ENCODE assay signal across 1 cellular context in the genomic region with DNA sequence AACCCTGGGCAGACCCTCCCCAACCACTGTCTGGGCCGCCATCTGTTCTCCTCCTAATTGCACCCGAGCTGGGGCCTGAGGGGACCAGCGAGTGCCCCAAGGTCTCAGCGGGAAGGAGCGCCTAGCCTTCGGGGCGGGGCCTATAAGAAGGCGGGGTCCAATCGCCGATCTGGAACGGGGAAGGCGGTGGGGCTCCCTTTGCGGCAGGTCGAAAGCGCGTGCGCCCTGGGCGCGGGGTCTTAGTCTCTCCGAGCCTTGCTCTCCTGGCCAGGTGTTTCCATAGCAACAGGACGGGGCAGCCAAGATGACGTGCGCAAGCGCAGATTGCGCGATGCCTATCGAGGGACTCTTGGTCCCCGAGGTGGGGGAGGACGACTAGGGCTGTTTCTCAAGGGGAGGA.
TF ChIP-seq lines count a peak whose summit lies in the region.

No MANE protein-coding gene starts in this region.

TF ChIP-seq in K562, 482 proteins besides CTCF, POLR2A, EP300 and RAD21 (continued from another document and continues in another):
- TF ChIP-seq, protein P1, sequence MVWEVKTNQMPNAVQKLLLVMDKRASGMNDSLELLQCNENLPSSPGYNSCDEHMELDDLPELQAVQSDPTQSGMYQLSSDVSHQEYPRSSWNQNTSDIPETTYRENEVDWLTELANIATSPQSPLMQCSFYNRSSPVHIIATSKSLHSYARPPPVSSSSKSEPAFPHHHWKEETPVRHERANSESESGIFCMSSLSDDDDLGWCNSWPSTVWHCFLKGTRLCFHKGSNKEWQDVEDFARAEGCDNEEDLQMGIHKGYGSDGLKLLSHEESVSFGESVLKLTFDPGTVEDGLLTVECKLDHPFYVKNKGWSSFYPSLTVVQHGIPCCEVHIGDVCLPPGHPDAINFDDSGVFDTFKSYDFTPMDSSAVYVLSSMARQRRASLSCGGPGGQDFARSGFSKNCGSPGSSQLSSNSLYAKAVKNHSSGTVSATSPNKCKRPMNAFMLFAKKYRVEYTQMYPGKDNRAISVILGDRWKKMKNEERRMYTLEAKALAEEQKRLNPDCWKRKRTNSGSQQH (CRISPR knock-in tag; IDR thresholded peaks at IDR 0.05), result no peak
- TF ChIP-seq ELF2 (CRISPR knock-in tag; IDR thresholded peaks at IDR 0.05) (no peak), SREBF2 (CRISPR knock-in tag; IDR thresholded peaks at IDR 0.05) (no peak), CSDE1 (IDR thresholded peaks at IDR 0.05) (peak in 1 of 2 experiments; percentile 84; a peak in 2 of 4 replicates), SMAD4 (CRISPR knock-in tag; conservative IDR thresholded peaks at IDR 0.05) (no peak), MXI1 (IDR thresholded peaks at IDR 0.05; ENCODE audit: low read depth, low read length) (0 out of 2 replicates have a peak, but pooled peaks have one; percentile 33), CCNT2 (IDR thresholded peaks at IDR 0.05; ENCODE audit: borderline replicate concordance, extremely low read depth, insufficient read length, low read depth, low read length) (no peak), DPF2 (IDR thresholded peaks at IDR 0.05) (0 out of 2 replicates have a peak, but pooled peaks have one; percentile 17), CREM (IDR thresholded peaks at IDR 0.05; ENCODE audit: low read depth) (0 out of 2 replicates have a peak, but pooled peaks have one; percentile 29), PHB2 (IDR thresholded peaks at IDR 0.05; ENCODE audit: low read depth) (no peak), POLR2AphosphoS5 (IDR thresholded peaks at IDR 0.05; ENCODE audit: control insufficient read depth, insufficient read depth, low read depth, low read length) (no peak), NFYB (IDR thresholded peaks at IDR 0.05; ENCODE audit: extremely low read depth, insufficient read length) (no peak), FOXJ2 (tag; IDR thresholded peaks at IDR 0.05) (no peak), ZNF696 (CRISPR knock-in tag; conservative IDR thresholded peaks at IDR 0.05) (no peak), EGR1 (conservative IDR thresholded peaks at IDR 0.05) (no peak), HNRNPUL1 (IDR thresholded peaks at IDR 0.05; ENCODE audit: low read length) (no peak), SLC30A9 (CRISPR knock-in tag; IDR thresholded peaks at IDR 0.05) (no peak), EHMT2 (IDR thresholded peaks at IDR 0.05) (no peak), SMAD3 (CRISPR knock-in tag; conservative IDR thresholded peaks at IDR 0.05) (no peak), ZFP36 (IDR thresholded peaks at IDR 0.05; ENCODE audit: low read depth, low read length, partially characterized antibody) (no peak), POLR2G (IDR thresholded peaks at IDR 0.05; ENCODE audit: low read depth, low read length) (peak; percentile 54; the same call in 1 of the 2 replicates), SMAD1 (IDR thresholded peaks at IDR 0.05; ENCODE audit: low read depth, low read length, partially characterized antibody) (no peak), TCFL5 (CRISPR knock-in tag; conservative IDR thresholded peaks at IDR 0.05) (no peak), ESRRA (IDR thresholded peaks at IDR 0.05; ENCODE audit: borderline replicate concordance, low read depth) (no peak), RNF2 (IDR thresholded peaks at IDR 0.05) (no peak), ZBED1 (IDR thresholded peaks at IDR 0.05) (no peak), RFX1 (IDR thresholded peaks at IDR 0.05) (peak; percentile 97), ZNF224 (CRISPR knock-in tag; IDR thresholded peaks at IDR 0.05) (no peak)
- TF ChIP-seq, protein P2, sequence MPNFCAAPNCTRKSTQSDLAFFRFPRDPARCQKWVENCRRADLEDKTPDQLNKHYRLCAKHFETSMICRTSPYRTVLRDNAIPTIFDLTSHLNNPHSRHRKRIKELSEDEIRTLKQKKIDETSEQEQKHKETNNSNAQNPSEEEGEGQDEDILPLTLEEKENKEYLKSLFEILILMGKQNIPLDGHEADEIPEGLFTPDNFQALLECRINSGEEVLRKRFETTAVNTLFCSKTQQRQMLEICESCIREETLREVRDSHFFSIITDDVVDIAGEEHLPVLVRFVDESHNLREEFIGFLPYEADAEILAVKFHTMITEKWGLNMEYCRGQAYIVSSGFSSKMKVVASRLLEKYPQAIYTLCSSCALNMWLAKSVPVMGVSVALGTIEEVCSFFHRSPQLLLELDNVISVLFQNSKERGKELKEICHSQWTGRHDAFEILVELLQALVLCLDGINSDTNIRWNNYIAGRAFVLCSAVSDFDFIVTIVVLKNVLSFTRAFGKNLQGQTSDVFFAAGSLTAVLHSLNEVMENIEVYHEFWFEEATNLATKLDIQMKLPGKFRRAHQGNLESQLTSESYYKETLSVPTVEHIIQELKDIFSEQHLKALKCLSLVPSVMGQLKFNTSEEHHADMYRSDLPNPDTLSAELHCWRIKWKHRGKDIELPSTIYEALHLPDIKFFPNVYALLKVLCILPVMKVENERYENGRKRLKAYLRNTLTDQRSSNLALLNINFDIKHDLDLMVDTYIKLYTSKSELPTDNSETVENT (CRISPR knock-in tag; IDR thresholded peaks at IDR 0.05), result no peak
- TF ChIP-seq, protein P3, sequence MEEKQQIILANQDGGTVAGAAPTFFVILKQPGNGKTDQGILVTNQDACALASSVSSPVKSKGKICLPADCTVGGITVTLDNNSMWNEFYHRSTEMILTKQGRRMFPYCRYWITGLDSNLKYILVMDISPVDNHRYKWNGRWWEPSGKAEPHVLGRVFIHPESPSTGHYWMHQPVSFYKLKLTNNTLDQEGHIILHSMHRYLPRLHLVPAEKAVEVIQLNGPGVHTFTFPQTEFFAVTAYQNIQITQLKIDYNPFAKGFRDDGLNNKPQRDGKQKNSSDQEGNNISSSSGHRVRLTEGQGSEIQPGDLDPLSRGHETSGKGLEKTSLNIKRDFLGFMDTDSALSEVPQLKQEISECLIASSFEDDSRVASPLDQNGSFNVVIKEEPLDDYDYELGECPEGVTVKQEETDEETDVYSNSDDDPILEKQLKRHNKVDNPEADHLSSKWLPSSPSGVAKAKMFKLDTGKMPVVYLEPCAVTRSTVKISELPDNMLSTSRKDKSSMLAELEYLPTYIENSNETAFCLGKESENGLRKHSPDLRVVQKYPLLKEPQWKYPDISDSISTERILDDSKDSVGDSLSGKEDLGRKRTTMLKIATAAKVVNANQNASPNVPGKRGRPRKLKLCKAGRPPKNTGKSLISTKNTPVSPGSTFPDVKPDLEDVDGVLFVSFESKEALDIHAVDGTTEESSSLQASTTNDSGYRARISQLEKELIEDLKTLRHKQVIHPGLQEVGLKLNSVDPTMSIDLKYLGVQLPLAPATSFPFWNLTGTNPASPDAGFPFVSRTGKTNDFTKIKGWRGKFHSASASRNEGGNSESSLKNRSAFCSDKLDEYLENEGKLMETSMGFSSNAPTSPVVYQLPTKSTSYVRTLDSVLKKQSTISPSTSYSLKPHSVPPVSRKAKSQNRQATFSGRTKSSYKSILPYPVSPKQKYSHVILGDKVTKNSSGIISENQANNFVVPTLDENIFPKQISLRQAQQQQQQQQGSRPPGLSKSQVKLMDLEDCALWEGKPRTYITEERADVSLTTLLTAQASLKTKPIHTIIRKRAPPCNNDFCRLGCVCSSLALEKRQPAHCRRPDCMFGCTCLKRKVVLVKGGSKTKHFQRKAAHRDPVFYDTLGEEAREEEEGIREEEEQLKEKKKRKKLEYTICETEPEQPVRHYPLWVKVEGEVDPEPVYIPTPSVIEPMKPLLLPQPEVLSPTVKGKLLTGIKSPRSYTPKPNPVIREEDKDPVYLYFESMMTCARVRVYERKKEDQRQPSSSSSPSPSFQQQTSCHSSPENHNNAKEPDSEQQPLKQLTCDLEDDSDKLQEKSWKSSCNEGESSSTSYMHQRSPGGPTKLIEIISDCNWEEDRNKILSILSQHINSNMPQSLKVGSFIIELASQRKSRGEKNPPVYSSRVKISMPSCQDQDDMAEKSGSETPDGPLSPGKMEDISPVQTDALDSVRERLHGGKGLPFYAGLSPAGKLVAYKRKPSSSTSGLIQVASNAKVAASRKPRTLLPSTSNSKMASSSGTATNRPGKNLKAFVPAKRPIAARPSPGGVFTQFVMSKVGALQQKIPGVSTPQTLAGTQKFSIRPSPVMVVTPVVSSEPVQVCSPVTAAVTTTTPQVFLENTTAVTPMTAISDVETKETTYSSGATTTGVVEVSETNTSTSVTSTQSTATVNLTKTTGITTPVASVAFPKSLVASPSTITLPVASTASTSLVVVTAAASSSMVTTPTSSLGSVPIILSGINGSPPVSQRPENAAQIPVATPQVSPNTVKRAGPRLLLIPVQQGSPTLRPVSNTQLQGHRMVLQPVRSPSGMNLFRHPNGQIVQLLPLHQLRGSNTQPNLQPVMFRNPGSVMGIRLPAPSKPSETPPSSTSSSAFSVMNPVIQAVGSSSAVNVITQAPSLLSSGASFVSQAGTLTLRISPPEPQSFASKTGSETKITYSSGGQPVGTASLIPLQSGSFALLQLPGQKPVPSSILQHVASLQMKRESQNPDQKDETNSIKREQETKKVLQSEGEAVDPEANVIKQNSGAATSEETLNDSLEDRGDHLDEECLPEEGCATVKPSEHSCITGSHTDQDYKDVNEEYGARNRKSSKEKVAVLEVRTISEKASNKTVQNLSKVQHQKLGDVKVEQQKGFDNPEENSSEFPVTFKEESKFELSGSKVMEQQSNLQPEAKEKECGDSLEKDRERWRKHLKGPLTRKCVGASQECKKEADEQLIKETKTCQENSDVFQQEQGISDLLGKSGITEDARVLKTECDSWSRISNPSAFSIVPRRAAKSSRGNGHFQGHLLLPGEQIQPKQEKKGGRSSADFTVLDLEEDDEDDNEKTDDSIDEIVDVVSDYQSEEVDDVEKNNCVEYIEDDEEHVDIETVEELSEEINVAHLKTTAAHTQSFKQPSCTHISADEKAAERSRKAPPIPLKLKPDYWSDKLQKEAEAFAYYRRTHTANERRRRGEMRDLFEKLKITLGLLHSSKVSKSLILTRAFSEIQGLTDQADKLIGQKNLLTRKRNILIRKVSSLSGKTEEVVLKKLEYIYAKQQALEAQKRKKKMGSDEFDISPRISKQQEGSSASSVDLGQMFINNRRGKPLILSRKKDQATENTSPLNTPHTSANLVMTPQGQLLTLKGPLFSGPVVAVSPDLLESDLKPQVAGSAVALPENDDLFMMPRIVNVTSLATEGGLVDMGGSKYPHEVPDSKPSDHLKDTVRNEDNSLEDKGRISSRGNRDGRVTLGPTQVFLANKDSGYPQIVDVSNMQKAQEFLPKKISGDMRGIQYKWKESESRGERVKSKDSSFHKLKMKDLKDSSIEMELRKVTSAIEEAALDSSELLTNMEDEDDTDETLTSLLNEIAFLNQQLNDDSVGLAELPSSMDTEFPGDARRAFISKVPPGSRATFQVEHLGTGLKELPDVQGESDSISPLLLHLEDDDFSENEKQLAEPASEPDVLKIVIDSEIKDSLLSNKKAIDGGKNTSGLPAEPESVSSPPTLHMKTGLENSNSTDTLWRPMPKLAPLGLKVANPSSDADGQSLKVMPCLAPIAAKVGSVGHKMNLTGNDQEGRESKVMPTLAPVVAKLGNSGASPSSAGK (IDR thresholded peaks at IDR 0.05), result no peak
- TF ChIP-seq, protein P4, sequence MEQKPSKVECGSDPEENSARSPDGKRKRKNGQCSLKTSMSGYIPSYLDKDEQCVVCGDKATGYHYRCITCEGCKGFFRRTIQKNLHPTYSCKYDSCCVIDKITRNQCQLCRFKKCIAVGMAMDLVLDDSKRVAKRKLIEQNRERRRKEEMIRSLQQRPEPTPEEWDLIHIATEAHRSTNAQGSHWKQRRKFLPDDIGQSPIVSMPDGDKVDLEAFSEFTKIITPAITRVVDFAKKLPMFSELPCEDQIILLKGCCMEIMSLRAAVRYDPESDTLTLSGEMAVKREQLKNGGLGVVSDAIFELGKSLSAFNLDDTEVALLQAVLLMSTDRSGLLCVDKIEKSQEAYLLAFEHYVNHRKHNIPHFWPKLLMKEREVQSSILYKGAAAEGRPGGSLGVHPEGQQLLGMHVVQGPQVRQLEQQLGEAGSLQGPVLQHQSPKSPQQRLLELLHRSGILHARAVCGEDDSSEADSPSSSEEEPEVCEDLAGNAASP (IDR thresholded peaks at IDR 0.05), result no peak
- TF ChIP-seq, protein P5, sequence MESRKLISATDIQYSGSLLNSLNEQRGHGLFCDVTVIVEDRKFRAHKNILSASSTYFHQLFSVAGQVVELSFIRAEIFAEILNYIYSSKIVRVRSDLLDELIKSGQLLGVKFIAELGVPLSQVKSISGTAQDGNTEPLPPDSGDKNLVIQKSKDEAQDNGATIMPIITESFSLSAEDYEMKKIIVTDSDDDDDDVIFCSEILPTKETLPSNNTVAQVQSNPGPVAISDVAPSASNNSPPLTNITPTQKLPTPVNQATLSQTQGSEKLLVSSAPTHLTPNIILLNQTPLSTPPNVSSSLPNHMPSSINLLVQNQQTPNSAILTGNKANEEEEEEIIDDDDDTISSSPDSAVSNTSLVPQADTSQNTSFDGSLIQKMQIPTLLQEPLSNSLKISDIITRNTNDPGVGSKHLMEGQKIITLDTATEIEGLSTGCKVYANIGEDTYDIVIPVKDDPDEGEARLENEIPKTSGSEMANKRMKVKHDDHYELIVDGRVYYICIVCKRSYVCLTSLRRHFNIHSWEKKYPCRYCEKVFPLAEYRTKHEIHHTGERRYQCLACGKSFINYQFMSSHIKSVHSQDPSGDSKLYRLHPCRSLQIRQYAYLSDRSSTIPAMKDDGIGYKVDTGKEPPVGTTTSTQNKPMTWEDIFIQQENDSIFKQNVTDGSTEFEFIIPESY (CRISPR knock-in tag; IDR thresholded peaks at IDR 0.05), result no peak
- TF ChIP-seq, protein P6, sequence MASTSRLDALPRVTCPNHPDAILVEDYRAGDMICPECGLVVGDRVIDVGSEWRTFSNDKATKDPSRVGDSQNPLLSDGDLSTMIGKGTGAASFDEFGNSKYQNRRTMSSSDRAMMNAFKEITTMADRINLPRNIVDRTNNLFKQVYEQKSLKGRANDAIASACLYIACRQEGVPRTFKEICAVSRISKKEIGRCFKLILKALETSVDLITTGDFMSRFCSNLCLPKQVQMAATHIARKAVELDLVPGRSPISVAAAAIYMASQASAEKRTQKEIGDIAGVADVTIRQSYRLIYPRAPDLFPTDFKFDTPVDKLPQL (IDR thresholded peaks at IDR 0.05; ENCODE audit: extremely low read depth, insufficient read length), result no peak
- TF ChIP-seq, protein P7, sequence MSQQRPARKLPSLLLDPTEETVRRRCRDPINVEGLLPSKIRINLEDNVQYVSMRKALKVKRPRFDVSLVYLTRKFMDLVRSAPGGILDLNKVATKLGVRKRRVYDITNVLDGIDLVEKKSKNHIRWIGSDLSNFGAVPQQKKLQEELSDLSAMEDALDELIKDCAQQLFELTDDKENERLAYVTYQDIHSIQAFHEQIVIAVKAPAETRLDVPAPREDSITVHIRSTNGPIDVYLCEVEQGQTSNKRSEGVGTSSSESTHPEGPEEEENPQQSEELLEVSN (IDR thresholded peaks at IDR 0.05; ENCODE audit: borderline replicate concordance in 1 of 2, extremely low read depth in 1 of 2, insufficient read depth in 1 of 2, insufficient read length in 1 of 2, low read depth in 1 of 2, low read length in 1 of 2, poor library complexity in 1 of 2, severe bottlenecking in 1 of 2), result no peak
